In genomic region chr14:99389171-99389826, GRCh38 we compare ENCODE assay signal across 10 cellular contexts.
DNase-seq lines count a peak whose midpoint lies in the region; ATAC-seq and TF ChIP-seq lines count a peak whose summit lies in the region.
"Had no signal": no experiment of that assay in that cellular context is flagged by ENCODE, and none has a peak within 500 bp of the region (broad histone marks: within the 10 kb centered on the region; RNA-seq: fewer than 3 reads in every experiment).

No MANE protein-coding gene starts in this region.

- no peak overlapping the region for H3K27ac Mint-ChIP-seq in activated CD4-positive, alpha-beta T cell treated with anti-CD3 and anti-CD28 coated beads, Interleukin-2, amount 10 ng/mL, durations not matched to agents 24 days and 14 days
- H3K27ac Mint-ChIP-seq: CD4-positive, CD25-positive, alpha-beta regulatory T cell had no signal

- TF ChIP-seq CTCF in esophagus muscularis mucosa (IDR thresholded peaks at IDR 0.05) (peak; percentile 44 to 57 (median 56)), omental fat pad (IDR thresholded peaks at IDR 0.05) (peak in 1 of 3 donors; percentile 8)

- H3K9me3 ChIP-seq in esophagus muscularis mucosa = no peaks in the 10 kb centered on the region

- H3K36me3 ChIP-seq in esophagus muscularis mucosa = peaks cover 0 to 11% (median 3%) of the 10 kb centered on the region in 4 donors

- ATAC-seq in HG03354 (IDR thresholded peaks at IDR 0.05; ENCODE audit: poor library complexity, severe bottlenecking, unreplicated experiment) (peak; percentile 59), omental fat pad (ENCODE audit: low FRiP score) (peak; percentile 53), GM19035 (IDR thresholded peaks at IDR 0.05; ENCODE audit: unreplicated experiment) (no peak)

- H3K9me3 Mint-ChIP-seq in activated CD4-positive, alpha-beta T cell treated with anti-CD3 and anti-CD28 coated beads, Interleukin-2, amount 10 ng/mL, durations not matched to agents 24 days and 14 days = no peaks in the 10 kb centered on the region
- H3K9me3 Mint-ChIP-seq: CD4-positive, CD25-positive, alpha-beta regulatory T cell had no signal

- intact Hi-C loops in activated CD4-positive, alpha-beta T cell treated with anti-CD3 and anti-CD28 coated beads, Interleukin-2, amount 10 ng/mL, durations not matched to agents 24 days and 14 days (cut with micrococcal nuclease) = loop anchor here (1.0 kb wide), 1 partner anchor 26 kb away; no protein-coding TSS in a partner anchor
- intact Hi-C loops in esophagus muscularis mucosa (cut with DNase I) = no loop called here

- peaks cover 6% of the 10 kb centered on the region for H3K27me3 Mint-ChIP-seq in activated CD4-positive, alpha-beta T cell treated with anti-CD3 and anti-CD28 coated beads, Interleukin-2, amount 10 ng/mL, durations not matched to agents 24 days and 14 days
- H3K27me3 Mint-ChIP-seq: CD4-positive, CD25-positive, alpha-beta regulatory T cell had no signal

- H3K4me1 Mint-ChIP-seq in activated CD4-positive, alpha-beta T cell treated with anti-CD3 and anti-CD28 coated beads, Interleukin-2, amount 10 ng/mL, durations not matched to agents 24 days and 14 days = peaks cover 2% of the 10 kb centered on the region

- no peak overlapping the region for H3K27ac ChIP-seq in esophagus muscularis mucosa (replicated peaks in 1 of 4)
- H3K27ac ChIP-seq: skin epidermis had no signal

- H3K36me3 Mint-ChIP-seq in activated CD4-positive, alpha-beta T cell treated with anti-CD3 and anti-CD28 coated beads, Interleukin-2, amount 10 ng/mL, durations not matched to agents 24 days and 14 days (ENCODE audit: low read depth) = no peaks in the 10 kb centered on the region
- H3K36me3 Mint-ChIP-seq: CD4-positive, CD25-positive, alpha-beta regulatory T cell had no signal

- 41% methylated on average over 10 of the region's 24 CpGs for whole genome bisulfite sequencing in esophagus muscularis mucosa

- H3K4me3 ChIP-seq in esophagus muscularis mucosa = no peak overlapping the region
- H3K4me3 ChIP-seq: skin epidermis had no signal

- peaks cover 0 to 7% (median 5%) of the 10 kb centered on the region in 4 donors for H3K4me1 ChIP-seq in esophagus muscularis mucosa

- no peak overlapping the region for H3K4me3 Mint-ChIP-seq in activated CD4-positive, alpha-beta T cell treated with anti-CD3 and anti-CD28 coated beads, Interleukin-2, amount 10 ng/mL, durations not matched to agents 24 days and 14 days
- H3K4me3 Mint-ChIP-seq: CD4-positive, CD25-positive, alpha-beta regulatory T cell had no signal

- H3K27me3 ChIP-seq in esophagus muscularis mucosa = peaks cover 0 to 27% (median 0%) of the 10 kb centered on the region in 4 donors

- DNase-seq in NCI-H2196 (lab: John Stamatoyannopoulos, UW; ENCODE audit: unreplicated experiment) (peak; percentile 32), NCI-H2196 treated with DMSO at 0.1 percent for 48 hours (lab: John Stamatoyannopoulos, UW; ENCODE audit: unreplicated experiment) (no peak), esophagus muscularis mucosa (ENCODE audit: extremely low spot score) (no peak), omental fat pad (ENCODE audit: low spot score) (peak; percentile 59), GDM1 (lab: John Stamatoyannopoulos, UW) (no peak)
- peak; percentile 75 for DNase-seq in activated CD4-positive, alpha-beta T cell treated with anti-CD3 and anti-CD28 coated beads, Interleukin-2, amount 10 ng/mL, durations not matched to agents 24 days and 14 days

- TF ChIP-seq EP300 in esophagus muscularis mucosa (IDR thresholded peaks at IDR 0.05) = no peak

- TF ChIP-seq POLR2A in esophagus muscularis mucosa (IDR thresholded peaks at IDR 0.05; ENCODE audit: low read depth) = no peak

Comparison
In these comparisons a context has a peak if more than half of its experiments do, and no peak if none do; other contexts are left out.
1. DNase-seq: peak in NCI-H2196 (single experiment), activated CD4-positive, alpha-beta T cell treated with anti-CD3 and anti-CD28 coated beads, Interleukin-2, amount 10 ng/mL, durations not matched to agents 24 days and 14 days (single experiment) and omental fat pad (single experiment); none in NCI-H2196 treated with DMSO at 0.1 percent for 48 hours (single experiment), esophagus muscularis mucosa (single experiment) and GDM1 (single experiment).